8 cellular contexts compared by ENCODE assay signal in the genomic region with DNA sequence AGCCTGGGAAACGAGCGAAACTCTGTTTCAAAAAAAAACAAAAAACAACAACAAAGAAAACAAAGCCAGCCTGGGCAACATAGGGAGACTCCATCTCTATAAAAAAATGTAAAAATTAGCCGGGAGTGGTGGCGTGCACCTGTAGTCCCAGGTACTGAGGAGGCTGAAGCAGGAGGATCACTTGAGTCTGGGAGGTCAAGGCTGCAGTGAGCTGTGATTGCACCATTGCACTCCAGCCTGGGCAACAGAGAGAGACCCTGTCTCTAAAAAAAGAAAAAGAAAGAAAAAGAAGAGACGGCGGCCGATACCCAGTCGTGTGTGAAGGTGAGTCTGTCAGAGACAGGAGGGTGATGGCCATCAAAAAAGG. TPM values are rescaled to one million over a fixed set of nuclear protein-coding genes. Genes with fewer than 3 reads are reported as not detected.
DNase-seq lines count a peak whose midpoint lies in the region; ATAC-seq and TF ChIP-seq lines count a peak whose summit lies in the region.
"Not testable (repeated sequence)": the region's sequence is repeated elsewhere in the genome, so short reads cannot be mapped to it uniquely, and the experiment has no call there.

No MANE protein-coding gene starts in this region.

- not testable (repeated sequence) for DNase-seq in CD4-positive, alpha-beta T cell; SJSA1 (ENCODE audit: low read depth in 1 of 2, low spot score in 2 of 2); activated naive CD8-positive, alpha-beta T cell treated with anti-CD3 and anti-CD28 coated beads, Interleukin-2, amount 10 ng/mL, durations not matched to agents 7 days and 5 days; endodermal cell; left colon; thoracic aorta (ENCODE audit: low spot score)

- H3K4me3 ChIP-seq in SJSA1 (peak overlapping the region; percentile 23), endodermal cell (ENCODE audit: low read length) (peak overlapping the region; percentile 60), neutrophil (ENCODE audit: low read depth in 1 of 2, low read length in 1 of 2) (peak overlapping the region; percentile 72 to 78), thoracic aorta (peak overlapping the region; percentile 74)

- not testable (repeated sequence) for H3K9me3 Mint-ChIP-seq in CD4-positive, alpha-beta T cell; activated naive CD8-positive, alpha-beta T cell treated with anti-CD3 and anti-CD28 coated beads, Interleukin-2, amount 10 ng/mL, durations not matched to agents 7 days and 5 days; endodermal cell

- intact Hi-C loops in CD4-positive, alpha-beta T cell (cut with DNase I, micrococcal nuclease); left colon (cut with DNase I, micrococcal nuclease): not testable (repeated sequence)

- CTCF ChIA-PET in CD4-positive, alpha-beta T cell (lab: Charles Lee), result not testable (repeated sequence)

- not testable (repeated sequence) for H3K27me3 ChIP-seq in CD4-positive, alpha-beta T cell (ENCODE audit: control insufficient read depth, insufficient read depth, low read length); SJSA1 (replicated peaks); endodermal cell (ENCODE audit: control insufficient read depth, insufficient read depth, low read length, poor library complexity, severe bottlenecking); neutrophil; thoracic aorta (replicated peaks; ENCODE audit: insufficient read depth)

- ATAC-seq in CD4-positive, alpha-beta T cell (ENCODE audit: poor library complexity); activated naive CD8-positive, alpha-beta T cell treated with anti-CD3 and anti-CD28 coated beads, Interleukin-2, amount 10 ng/mL, durations not matched to agents 7 days and 5 days (ENCODE audit: low read depth); thoracic aorta (ENCODE audit: insufficient number of reproducible peaks, low FRiP score, low read depth): not testable (repeated sequence)
- ATAC-seq in HG02852 (IDR thresholded peaks at IDR 0.05; ENCODE audit: unreplicated experiment), result peak; percentile 21
- peak; percentile 4 for ATAC-seq in left colon

- H3K36me3 ChIP-seq in SJSA1, result peaks cover 53% of the 10 kb centered on the region
- H3K36me3 ChIP-seq in endodermal cell (ENCODE audit: control insufficient read depth, insufficient read depth, low read length); thoracic aorta: not testable (repeated sequence)
- peaks cover 31% of the 10 kb centered on the region for H3K36me3 ChIP-seq in neutrophil

- peak overlapping the region; percentile 90 for H3K4me3 Mint-ChIP-seq in CD4-positive, alpha-beta T cell
- peak overlapping the region; percentile 97 for H3K4me3 Mint-ChIP-seq in activated naive CD8-positive, alpha-beta T cell treated with anti-CD3 and anti-CD28 coated beads, Interleukin-2, amount 10 ng/mL, durations not matched to agents 7 days and 5 days
- H3K4me3 Mint-ChIP-seq in endodermal cell, result peak overlapping the region; percentile 50

- WGBS in endodermal cell (ENCODE audit: insufficient coverage in 1 of 2, insufficient read length in 1 of 2), 2 experiments, result 67 to 85% methylated on average over 6 to 8 of the region's 8 CpGs

- peaks cover 25% of the 10 kb centered on the region for H3K4me1 Mint-ChIP-seq in CD4-positive, alpha-beta T cell (ENCODE audit: low read depth)
- peaks cover 24% of the 10 kb centered on the region for H3K4me1 Mint-ChIP-seq in activated naive CD8-positive, alpha-beta T cell treated with anti-CD3 and anti-CD28 coated beads, Interleukin-2, amount 10 ng/mL, durations not matched to agents 7 days and 5 days
- H3K4me1 Mint-ChIP-seq in endodermal cell, result not testable (repeated sequence)

- peak overlapping the region; percentile 61 for H3K27ac Mint-ChIP-seq in CD4-positive, alpha-beta T cell
- H3K27ac Mint-ChIP-seq in activated naive CD8-positive, alpha-beta T cell treated with anti-CD3 and anti-CD28 coated beads, Interleukin-2, amount 10 ng/mL, durations not matched to agents 7 days and 5 days, result peak overlapping the region; percentile 88
- not testable (repeated sequence) for H3K27ac Mint-ChIP-seq in endodermal cell

- POLR2A ChIA-PET in CD4-positive, alpha-beta T cell (lab: Charles Lee); activated naive CD8-positive, alpha-beta T cell treated with anti-CD3 and anti-CD28 coated beads, Interleukin-2, amount 10 ng/mL, durations not matched to agents 7 days and 5 days (lab: Charles Lee): not testable (repeated sequence)

- not testable (repeated sequence) for H3K9ac ChIP-seq in endodermal cell (ENCODE audit: extremely low read depth, low read length, poor library complexity, severe bottlenecking)

- TF ChIP-seq CTCF in CD4-positive, alpha-beta T cell (IDR thresholded peaks at IDR 0.05); endodermal cell (conservative IDR thresholded peaks at IDR 0.05); neutrophil (IDR thresholded peaks at IDR 0.05); thoracic aorta (IDR thresholded peaks at IDR 0.05): not testable (repeated sequence)

- H3K4me1 ChIP-seq in SJSA1 (replicated peaks) (peaks cover 19% of the 10 kb centered on the region), neutrophil (ENCODE audit: control insufficient read depth in 1 of 2, insufficient read depth in 1 of 2, low read depth in 1 of 2, low read length in 1 of 2) (peaks cover 15 to 16% of the 10 kb centered on the region in 2 experiments)
- H3K4me1 ChIP-seq in endodermal cell (ENCODE audit: control insufficient read depth, insufficient read depth, low read length); thoracic aorta (ENCODE audit: control insufficient read depth in 1 of 2, low read depth in 2 of 2): not testable (repeated sequence)

- not testable (repeated sequence) for H3K27me3 Mint-ChIP-seq in CD4-positive, alpha-beta T cell; activated naive CD8-positive, alpha-beta T cell treated with anti-CD3 and anti-CD28 coated beads, Interleukin-2, amount 10 ng/mL, durations not matched to agents 7 days and 5 days; endodermal cell (ENCODE audit: insufficient read depth)

- H3K36me3 Mint-ChIP-seq in CD4-positive, alpha-beta T cell (ENCODE audit: low read depth); activated naive CD8-positive, alpha-beta T cell treated with anti-CD3 and anti-CD28 coated beads, Interleukin-2, amount 10 ng/mL, durations not matched to agents 7 days and 5 days: not testable (repeated sequence)
- H3K36me3 Mint-ChIP-seq in endodermal cell (ENCODE audit: low read depth), result peaks cover 18% of the 10 kb centered on the region

- H3K27ac ChIP-seq in CD4-positive, alpha-beta T cell (ENCODE audit: low read depth, low read length); SJSA1; endodermal cell (ENCODE audit: low read depth, low read length); thoracic aorta: not testable (repeated sequence)
- H3K27ac ChIP-seq in neutrophil, result peak overlapping the region; percentile 77

- H3K9me3 ChIP-seq in CD4-positive, alpha-beta T cell (ENCODE audit: control insufficient read depth, low read length); SJSA1 (replicated peaks); endodermal cell (ENCODE audit: control insufficient read depth, low read length); neutrophil; thoracic aorta: not testable (repeated sequence)

RNA-seq across cellular contexts. Expression of a gene that starts 27.2 kb away (rescaled TPM):
- total RNA-seq in CD4-positive, alpha-beta T cell, result 1 to 10 TPM; 7.3 TPM
- total RNA-seq in SJSA1 (2014; rRNA removed; shearing (Covaris generic)), result 2.5 and 4.6 TPM in 2 replicates
- 10 to 100 TPM; 11.4 to 12.0 TPM for total RNA-seq in activated naive CD8-positive, alpha-beta T cell treated with anti-CD3 and anti-CD28 coated beads, Interleukin-2, amount 10 ng/mL, durations not matched to agents 7 days and 5 days
- total RNA-seq in endodermal cell, result 10 to 100 TPM; 13.4 to 15.5 TPM
- 7.1 TPM for polyA plus RNA-seq in endodermal cell (2013, experiment 1 of 2)
- polyA plus RNA-seq in endodermal cell (2013, experiment 2 of 2), result 5.4 TPM
- 1 to 10 TPM; 7.6 to 8.9 TPM for total RNA-seq in left colon
- 1 to 10 TPM; 7.2 to 8.1 TPM for total RNA-seq in thoracic aorta

RNA-seq across cellular contexts. Expression of a gene that starts 44.0 kb away (rescaled TPM):
- total RNA-seq in CD4-positive, alpha-beta T cell, result 1,000 to 10,000 TPM; 1,880 to 1,990 TPM
- 5,182 and 6,531 TPM in 2 replicates for total RNA-seq in SJSA1 (2014; rRNA removed; shearing (Covaris generic))
- 1,000 to 10,000 TPM; 8,205 to 8,750 TPM for total RNA-seq in activated naive CD8-positive, alpha-beta T cell treated with anti-CD3 and anti-CD28 coated beads, Interleukin-2, amount 10 ng/mL, durations not matched to agents 7 days and 5 days
- total RNA-seq in endodermal cell, result 1,000 to 10,000 TPM; 4,550 to 5,347 TPM
- polyA plus RNA-seq in endodermal cell (2013, experiment 1 of 2), result 3,804 TPM
- 3,713 TPM for polyA plus RNA-seq in endodermal cell (2013, experiment 2 of 2)
- 1,000 to 10,000 TPM; 5,232 to 5,467 TPM for total RNA-seq in left colon
- over 10,000 TPM in 1 of 2 donors, 1,000 to 10,000 TPM in 1; 7,643 to 10,126 TPM for total RNA-seq in thoracic aorta

Comparison
In these comparisons a context has a peak if more than half of its experiments do, and no peak if none do; other contexts are left out.
1. H3K4me3 ChIP-seq: peak in every context shown above with its lines; median percentile 75 in neutrophil; 74 in thoracic aorta; 60 in endodermal cell; 23 in SJSA1.